Comparison of ENCODE assay signal across 11 cellular contexts in genomic region chr16:80144191-80144590, GRCh38.
DNase-seq lines count a peak whose midpoint lies in the region; ATAC-seq and TF ChIP-seq lines count a peak whose summit lies in the region.
"Had no signal": no experiment of that assay in that cellular context is flagged by ENCODE, and none has a peak within 500 bp of the region (broad histone marks: within the 10 kb centered on the region; RNA-seq: fewer than 3 reads in every experiment).

No MANE protein-coding gene starts in this region.

- no peaks in the 10 kb centered on the region for H3F3A ChIP-seq in MM.1S (ENCODE audit: insufficient read depth, low read length)

- no peaks in the 10 kb centered on the region for H3K79me2 ChIP-seq in MM.1S (ENCODE audit: low read length)

- H3K4me1 Mint-ChIP-seq in type B pancreatic cell (ENCODE audit: unreplicated experiment): no peaks in the 10 kb centered on the region
- H3K4me1 Mint-ChIP-seq: activated CD4-positive, alpha-beta T cell treated with anti-CD3 and anti-CD28 coated beads, Interleukin-2, amount 10 ng/mL, durations not matched to agents 24 days and 14 days had no signal

- peak overlapping the region; percentile 73; the same call in 1 of the 2 replicates for H3K27ac ChIP-seq in MM.1S (ENCODE audit: low read length)
- H3K27ac ChIP-seq: breast epithelium, thoracic aorta had no signal

- no peaks in the 10 kb centered on the region for H3K27me3 ChIP-seq in MM.1S (replicated peaks; ENCODE audit: insufficient read depth, low read length)
- H3K27me3 ChIP-seq: breast epithelium had no signal

- H3K4me3 ChIP-seq in MM.1S (ENCODE audit: low read length): no peak overlapping the region
- H3K4me3 ChIP-seq: breast epithelium, thoracic aorta had no signal

- no peaks in the 10 kb centered on the region for H3K36me3 Mint-ChIP-seq in type B pancreatic cell

- peaks cover 8% of the 10 kb centered on the region for H3K27me3 Mint-ChIP-seq in type B pancreatic cell

- no peaks in the 10 kb centered on the region for H4K20me1 ChIP-seq in MM.1S (ENCODE audit: insufficient read depth, low read length)

- peaks cover 13% of the 10 kb centered on the region; the same call in 1 of the 2 replicates for H3K4me1 ChIP-seq in MM.1S (ENCODE audit: low read length)
- H3K4me1 ChIP-seq: breast epithelium had no signal

- H3K9ac ChIP-seq in MM.1S (ENCODE audit: low read length): no peak overlapping the region

- no peaks in the 10 kb centered on the region for H3K9me2 ChIP-seq in MM.1S (replicated peaks; ENCODE audit: insufficient read depth, low read length)

- H3K4me3 Mint-ChIP-seq in type B pancreatic cell: no peak overlapping the region
- H3K4me3 Mint-ChIP-seq: activated CD4-positive, alpha-beta T cell treated with anti-CD3 and anti-CD28 coated beads, Interleukin-2, amount 10 ng/mL, durations not matched to agents 24 days and 14 days had no signal

- 0 out of 2 replicates have a peak overlapping the region, but pooled peaks have one; percentile 15 for H3K4me2 ChIP-seq in MM.1S (ENCODE audit: low read depth, low read length)

- H3K27ac Mint-ChIP-seq in type B pancreatic cell: no peak overlapping the region
- H3K27ac Mint-ChIP-seq: activated CD4-positive, alpha-beta T cell treated with anti-CD3 and anti-CD28 coated beads, Interleukin-2, amount 10 ng/mL, durations not matched to agents 24 days and 14 days had no signal

- ATAC-seq in GM19372 (IDR thresholded peaks at IDR 0.05; ENCODE audit: low read depth, unreplicated experiment) (peak; percentile 98), HG02884 (IDR thresholded peaks at IDR 0.05; ENCODE audit: unreplicated experiment) (peak; percentile 99)

- H3K36me3 ChIP-seq in MM.1S (replicated peaks; ENCODE audit: insufficient read depth, low read length): no peaks in the 10 kb centered on the region
- H3K36me3 ChIP-seq: breast epithelium, thoracic aorta had no signal

- peaks cover 4% of the 10 kb centered on the region for H3K9me3 Mint-ChIP-seq in type B pancreatic cell

- TF ChIP-seq CTCF in MM.1S (IDR thresholded peaks at IDR 0.05; ENCODE audit: low read length): no peak
- TF ChIP-seq CTCF in type B pancreatic cell (conservative IDR thresholded peaks at IDR 0.05): no peak

- DNase-seq in ELR (ENCODE audit: low read depth): peak; percentile 55
- DNase-seq in MM.1S: peak; percentile 78
- no peak for DNase-seq in type B pancreatic cell (ENCODE audit: extremely low spot score, unreplicated experiment)
- no peak for DNase-seq in germinal center (ENCODE audit: low spot score)
- DNase-seq in activated CD4-positive, alpha-beta T cell treated with anti-CD3 and anti-CD28 coated beads, Interleukin-2, amount 50 U/mL, for 4 hours: no peak
- no peak for DNase-seq in stimulated activated CD4-positive, alpha-beta T cell treated with anti-CD3 and anti-CD28 coated beads, Interleukin-2, amount 100 ng/mL, for 48 hours
- DNase-seq: activated CD4-positive, alpha-beta T cell treated with anti-CD3 and anti-CD28 coated beads, Interleukin-2, amount 10 ng/mL, durations not matched to agents 24 days and 14 days had no signal

- no peaks in the 10 kb centered on the region for H3K9me3 ChIP-seq in MM.1S (replicated peaks; ENCODE audit: insufficient read depth, low read length)
- H3K9me3 ChIP-seq: thoracic aorta had no signal

- no peak overlapping the region for H2AFZ ChIP-seq in MM.1S (ENCODE audit: low read length)

Comparison
In these comparisons a context has a peak if more than half of its experiments do, and no peak if none do; other contexts are left out.
1. DNase-seq: peak in ELR (single experiment) and MM.1S (single experiment); none in type B pancreatic cell (single experiment), germinal center (single experiment), activated CD4-positive, alpha-beta T cell treated with anti-CD3 and anti-CD28 coated beads, Interleukin-2, amount 50 U/mL, for 4 hours (0 of 2) and stimulated activated CD4-positive, alpha-beta T cell treated with anti-CD3 and anti-CD28 coated beads, Interleukin-2, amount 100 ng/mL, for 48 hours (0 of 2).